In the genomic region with DNA sequence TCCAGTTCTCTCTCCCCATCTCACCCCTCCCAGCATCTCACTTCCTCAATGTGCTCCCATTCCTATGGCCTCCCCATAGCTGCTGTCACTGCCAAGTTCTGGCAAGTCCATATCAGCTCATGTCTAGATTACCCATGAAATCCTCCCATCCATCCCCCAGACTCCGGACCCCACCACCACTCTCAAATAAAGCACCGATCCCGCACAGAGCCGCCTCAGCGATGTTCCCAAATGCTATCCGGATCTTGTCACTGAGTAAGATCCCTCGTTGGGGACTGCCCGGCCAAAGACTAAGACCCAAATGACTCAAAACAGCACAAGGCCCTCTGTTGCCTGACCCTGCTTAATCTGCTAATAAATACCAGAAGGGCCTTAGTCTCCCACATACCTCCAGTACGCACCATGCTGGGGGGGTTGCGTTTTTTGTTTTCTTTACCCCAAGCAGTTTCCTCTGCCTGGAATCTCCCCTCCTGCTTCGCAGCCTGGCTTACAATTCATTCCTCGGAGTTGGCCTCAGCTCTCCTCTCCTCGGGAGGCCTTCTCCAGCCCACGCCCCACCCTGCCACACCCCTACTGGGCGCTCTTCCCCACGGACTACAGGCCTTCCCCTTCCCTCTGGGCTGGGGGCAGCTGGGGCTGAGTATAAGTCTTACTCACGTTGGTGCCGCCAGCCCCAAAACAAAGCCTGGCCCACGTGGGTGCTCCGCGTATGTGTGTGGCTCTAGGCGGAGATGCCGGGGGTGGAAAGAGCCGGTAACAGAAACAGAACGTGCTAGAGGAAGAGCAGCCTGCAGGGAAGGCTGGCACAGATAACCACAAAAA, we compare ENCODE assay signal across 8 cellular contexts. TPM values are rescaled to one million over a fixed set of nuclear protein-coding genes. Genes with fewer than 3 reads are reported as not detected.
DNase-seq lines count a peak whose midpoint lies in the region; FAIRE-seq and TF ChIP-seq lines count a peak whose summit lies in the region.

No MANE protein-coding gene starts in this region.

- CTCF ChIA-PET in BJ (lab: Yijun Ruan, JAX), result interaction anchor here (0.9 to 8.2 kb wide), 3 partner anchors 51 to 186 kb away, joined by 3 to 72 read pairs (median 3); no protein-coding TSS in a partner anchor

- H3K4me1 ChIP-seq in MM.1S (ENCODE audit: low read length), result peaks cover 20% of the 10 kb centered on the region
- H3K4me1 ChIP-seq in esophagus (ENCODE audit: control insufficient read depth in 2 of 2, insufficient read depth in 2 of 2, low read length in 1 of 2), result peaks cover 0 to 11% of the 10 kb centered on the region in 2 donors
- peaks cover 47% of the 10 kb centered on the region for H3K4me1 ChIP-seq in Karpas-422 (ENCODE audit: low read length)

- H3K36me3 ChIP-seq in BJ (ENCODE audit: control insufficient read depth, insufficient read depth, low read length) (no peaks in the 10 kb centered on the region), MM.1S (replicated peaks; ENCODE audit: insufficient read depth, low read length) (peaks cover 7% of the 10 kb centered on the region; the same call in 1 of the 2 replicates), esophagus (ENCODE audit: control insufficient read depth in 2 of 2, insufficient read depth in 2 of 2, low read length in 1 of 2) (no peaks in the 10 kb centered on the region), Karpas-422 (ENCODE audit: insufficient read depth, low read length) (no peaks in the 10 kb centered on the region)

- peaks cover 27% of the 10 kb centered on the region for H3F3A ChIP-seq in MM.1S (ENCODE audit: insufficient read depth, low read length)

- H2AFZ ChIP-seq in MM.1S (ENCODE audit: low read length) (no peak overlapping the region), Karpas-422 (ENCODE audit: low read length) (no peak overlapping the region)

- peaks cover 57% of the 10 kb centered on the region for H3K79me2 ChIP-seq in MM.1S (ENCODE audit: low read length)
- H3K79me2 ChIP-seq in Karpas-422 (ENCODE audit: low read length), result 0 out of 2 replicates have a peak, but pooled peaks cover 3% of the 10 kb centered on the region

- H3K9me2 ChIP-seq in MM.1S (replicated peaks; ENCODE audit: insufficient read depth, low read length) (no peaks in the 10 kb centered on the region), Karpas-422 (replicated peaks; ENCODE audit: insufficient read depth, low read length) (no peaks in the 10 kb centered on the region)

- H3K27me3 Mint-ChIP-seq in neural crest cell (ENCODE audit: low read depth), result peaks cover 43% of the 10 kb centered on the region

- H3K9me3 Mint-ChIP-seq in neural crest cell, result no peaks in the 10 kb centered on the region

- H3K4me1 Mint-ChIP-seq in neural crest cell, result peaks cover 36% of the 10 kb centered on the region

- TF ChIP-seq CTCF in BJ (IDR thresholded peaks at IDR 0.05; ENCODE audit: insufficient read depth, low read depth, low read length), result no peak
- TF ChIP-seq CTCF in MM.1S (IDR thresholded peaks at IDR 0.05; ENCODE audit: low read length), result no peak
- TF ChIP-seq CTCF in neural crest cell (conservative IDR thresholded peaks at IDR 0.05), result no peak

- H3K27ac ChIP-seq in MM.1S (ENCODE audit: low read length), result no peak overlapping the region
- H3K27ac ChIP-seq in esophagus (ENCODE audit: low read depth in 2 of 2, low read length in 1 of 2), result peak overlapping the region; percentile 66 to 92
- no peak overlapping the region for H3K27ac ChIP-seq in Karpas-422 (ENCODE audit: low read length)

- H3K27me3 ChIP-seq in BJ (ENCODE audit: control insufficient read depth, insufficient read depth, low read length) (no peaks in the 10 kb centered on the region), MM.1S (replicated peaks; ENCODE audit: insufficient read depth, low read length) (no peaks in the 10 kb centered on the region), esophagus (ENCODE audit: control insufficient read depth in 1 of 2, insufficient read depth in 2 of 2, low read length in 2 of 2) (no peaks in the 10 kb centered on the region), Karpas-422 (ENCODE audit: low read length) (no peaks in the 10 kb centered on the region; the same call in 1 of the 2 replicates)

- H3K9me3 ChIP-seq in MM.1S (replicated peaks; ENCODE audit: insufficient read depth, low read length), result no peaks in the 10 kb centered on the region
- no peaks in the 10 kb centered on the region for H3K9me3 ChIP-seq in esophagus (ENCODE audit: control insufficient read depth in 2 of 2, insufficient read depth in 1 of 2, low read depth in 1 of 2, low read length in 1 of 2)
- no peaks in the 10 kb centered on the region for H3K9me3 ChIP-seq in Karpas-422 (ENCODE audit: low read length)

- POLR2A ChIA-PET in BJ (lab: Charles Lee), result interaction anchor here (0.6 to 0.7 kb wide), 2 partner anchors 48 to 143 kb away, joined by 3 to 4 read pairs; no protein-coding TSS in a partner anchor

- H3K4me2 ChIP-seq in MM.1S (ENCODE audit: low read depth, low read length), result peak overlapping the region; percentile 74
- H3K4me2 ChIP-seq in Karpas-422 (ENCODE audit: low read depth, low read length, poor library complexity, severe bottlenecking), result no peak overlapping the region

- no peak overlapping the region for H3K27ac Mint-ChIP-seq in neural crest cell (ENCODE audit: unreplicated experiment)

- H4K20me1 ChIP-seq in MM.1S (ENCODE audit: insufficient read depth, low read length) (peaks cover 1% of the 10 kb centered on the region; the same call in 1 of the 2 replicates), Karpas-422 (ENCODE audit: insufficient read depth, low read depth, low read length) (peaks cover 32% of the 10 kb centered on the region)

- peak; percentile 56 for FAIRE-seq in urothelium cell line (lab: Jason Lieb, UNC)

- H3K4me3 Mint-ChIP-seq in neural crest cell, result peak overlapping the region; percentile 97

- WGBS in esophagus, 2 donors, result 46 to 49% methylated on average over 25 of the region's 25 CpGs

- H3K36me3 Mint-ChIP-seq in neural crest cell (ENCODE audit: low read depth), result no peaks in the 10 kb centered on the region

- H3K9ac ChIP-seq in MM.1S (ENCODE audit: low read length), result peak overlapping the region; percentile 92; the same call in 1 of the 2 replicates
- no peak overlapping the region for H3K9ac ChIP-seq in Karpas-422 (ENCODE audit: low read length)

- H3K4me3 ChIP-seq in BJ (ENCODE audit: low read depth, low read length) (peak overlapping the region; percentile 71), MM.1S (ENCODE audit: low read length) (peak overlapping the region; percentile 90), esophagus (ENCODE audit: low read depth in 1 of 2, low read length in 2 of 2) (peak overlapping the region; percentile 80 to 91), Karpas-422 (ENCODE audit: low read length) (no peak overlapping the region; the same call in 1 of the 2 replicates)

- DNase-seq in BJ (ENCODE audit: low read depth) (peak; percentile 81), MM.1S (no peak), activated T-cell treated with anti-CD3 and anti-CD28 coated beads for 48 hours (ENCODE audit: low read depth) (peak; percentile 49), neural crest cell (ENCODE audit: low read depth, low spot score) (no peak), urothelium cell line (ENCODE audit: low spot score) (peak; percentile 58), Karpas-422 (no peak), NCI-H1105 treated with DMSO at 0.1 percent for 48 hours (lab: John Stamatoyannopoulos, UW) (no peak)

RNA-seq across cellular contexts. Expression of a gene that starts 1.8 kb away (rescaled TPM):
- polyA plus RNA-seq in BJ (2011; rRNA removed), result 30.3 and 30.4 TPM in 2 replicates
- 92.9 and 144 TPM in 2 replicates for polyA minus RNA-seq in BJ (2011; rRNA and poly(A)+ RNA removed)
- polyA plus RNA-seq in esophagus, result 100 to 1,000 TPM in 1 of 2 donors, 10 to 100 TPM in 1; 33.8 to 107 TPM
- total RNA-seq in neural crest cell, result 2.4 and 2.5 TPM in 2 replicates
- 23.6 and 26.6 TPM in 2 replicates for total RNA-seq in Karpas-422 (2014; rRNA removed; shearing (Covaris generic); ENCODE audit: low replicate concordance)

Comparison
In these comparisons a context has a peak if more than half of its experiments do, and no peak if none do; other contexts are left out.
1. DNase-seq: peak in BJ (single experiment), activated T-cell treated with anti-CD3 and anti-CD28 coated beads for 48 hours (single experiment) and urothelium cell line (single experiment); none in MM.1S (single experiment), neural crest cell (single experiment), Karpas-422 (single experiment) and NCI-H1105 treated with DMSO at 0.1 percent for 48 hours (single experiment).
2. H3K27ac ChIP-seq: peak in esophagus (2 of 2); none in MM.1S (single experiment) and Karpas-422 (single experiment).